Comparison of ENCODE assay signal across 20 cellular contexts in the genomic region with DNA sequence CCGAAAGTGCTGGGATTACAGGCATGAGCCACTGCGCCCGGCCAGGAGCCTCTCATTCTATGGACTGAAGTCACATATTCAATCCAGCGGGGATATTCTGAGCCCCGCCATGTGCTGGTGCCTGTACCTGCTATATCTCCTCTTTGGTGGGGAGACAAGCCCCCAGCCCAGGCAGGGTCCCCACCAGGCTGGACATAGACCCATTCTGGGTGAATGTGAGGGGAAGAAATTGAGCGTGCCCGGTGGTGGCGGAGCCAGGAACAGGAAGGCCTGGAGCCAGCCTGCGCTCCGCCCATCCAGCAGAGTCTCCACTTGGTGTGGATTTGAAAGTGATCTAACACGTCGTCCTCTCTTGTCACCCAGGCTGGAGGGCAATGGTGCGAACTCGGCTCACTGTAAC. TPM values are rescaled to one million over a fixed set of nuclear protein-coding genes. Genes with fewer than 3 reads are reported as not detected.
DNase-seq lines count a peak whose midpoint lies in the region; ATAC-seq, FAIRE-seq and TF ChIP-seq lines count a peak whose summit lies in the region.
"Had no signal": no experiment of that assay in that cellular context is flagged by ENCODE, and none has a peak within 500 bp of the region (broad histone marks: within the 10 kb centered on the region; RNA-seq: fewer than 3 reads in every experiment).

No MANE protein-coding gene starts in this region.

- intact Hi-C loops in spleen (cut with DNase I; ENCODE audit: low total_unique reads): no loop called here

- H3K79me1 ChIP-seq in H1 (ENCODE audit: low read depth, low read length): no peaks in the 10 kb centered on the region

- DNase-seq in AG08396 (ENCODE audit: low spot score): peak; percentile 0
- DNase-seq in H1 (ENCODE audit: low read depth in 1 of 2, low spot score in 2 of 2): peak in 1 of 2 experiments; percentile 45
- peak; percentile 59 for DNase-seq in spleen
- no peak for DNase-seq in GM03348 (ENCODE audit: low spot score)
- DNase-seq: AML-193; Calu3; CD4-positive, alpha-beta memory T cell; DMS53; HCEC 1CT; IMR-90; NCI-H1105 treated with DMSO at 0.1 percent for 48 hours; NCI-H1694 treated with DMSO at 0.1 percent for 48 hours; NCI-H69; SHP77; SK-N-SH had no signal

- H3K18ac ChIP-seq in H1 (ENCODE audit: extremely low read depth, low read length): no peak overlapping the region

- H4K8ac ChIP-seq in H1 (ENCODE audit: extremely low read depth, insufficient read depth, low read length): no peak overlapping the region; the same call in 1 of the 2 replicates

- peaks cover 9 to 43% (median 37%) of the 10 kb centered on the region in 10 experiments for H3K4me1 ChIP-seq in BLaER1 treated with 17β-estradiol and CSF1 and Interleukin-3, amounts not matched to agents 10 nM and 100 nM
- H3K4me1 ChIP-seq in H1 (replicated peaks in 1 of 4; ENCODE audit: control insufficient read depth in 3 of 4, insufficient read depth in 4 of 4, low read length in 3 of 4): peaks cover 0 to 16% (median 6%) of the 10 kb centered on the region in 4 experiments; a peak in 6 of 7 replicates
- H3K4me1 ChIP-seq in spleen: peaks cover 0 to 15% (median 8%) of the 10 kb centered on the region in 6 donors

- H4K5ac ChIP-seq in H1 (ENCODE audit: insufficient read length, low read depth, low read length): no peak overlapping the region

- WGBS in H1 (ENCODE audit: extremely low coverage in 1 of 2, insufficient coverage in 1 of 2, insufficient read length in 1 of 2, insufficient replicate concordance in 2 of 2, low coverage in 1 of 2, low lambda C conversion rate in 2 of 2, missing lambda C conversion rate in 1 of 2), 2 experiments: 93% methylated on average over 14 of the region's 14 CpGs; no CpG with 5 or more reads in 1 of the 2 experiments
- 95 to 98% (median 97%) methylated on average over 12 to 14 of the region's 14 CpGs for WGBS in spleen, 5 donors

- peak overlapping the region in 9 of 11 experiments; percentile 35 to 79 (median 55); a peak in 15 of 22 replicates for H3K4me2 ChIP-seq in BLaER1 treated with 17β-estradiol and CSF1 and Interleukin-3, amounts not matched to agents 10 nM and 100 nM
- no peak overlapping the region for H3K4me2 ChIP-seq in H1 (ENCODE audit: insufficient read depth in 1 of 2, low read depth in 2 of 2, low read length in 2 of 2)
- H3K4me2 ChIP-seq: SK-N-SH had no signal

- H2AFZ ChIP-seq in H1 (ENCODE audit: low read length): no peak overlapping the region

- peaks cover 0 to 13% (median 0%) of the 10 kb centered on the region in 11 experiments; a peak in 5 of 22 replicates for H4K20me1 ChIP-seq in BLaER1 treated with 17β-estradiol and CSF1 and Interleukin-3, amounts not matched to agents 10 nM and 100 nM
- H4K20me1 ChIP-seq in H1 (replicated peaks in 1 of 2; ENCODE audit: control insufficient read depth in 1 of 2, insufficient read depth in 2 of 2, low read length in 2 of 2): peaks cover 0 to 8% of the 10 kb centered on the region in 2 experiments

- H4K91ac ChIP-seq in H1 (replicated peaks; ENCODE audit: insufficient read length, low read length): no peak overlapping the region

- no peak for FAIRE-seq in H1 (lab: Jason Lieb, UNC)
- FAIRE-seq: GM18507, RCC 7860 had no signal

- TF ChIP-seq CTCF in H1 (IDR thresholded peaks at IDR 0.05; ENCODE audit: control extremely low read depth in 1 of 3, insufficient read depth in 1 of 3, low read depth in 1 of 3, low read length in 3 of 3) (no peak), spleen (IDR thresholded peaks at IDR 0.05 in 8 of 11, conservative IDR thresholded peaks at IDR 0.05 in 3 of 11) (no peak)

- H2BK120ac ChIP-seq in H1 (replicated peaks; ENCODE audit: low read depth, low read length): no peak overlapping the region

- H3K4me3 ChIP-seq in BLaER1 treated with 17β-estradiol and CSF1 and Interleukin-3, amounts not matched to agents 10 nM and 100 nM: no peak overlapping the region
- H3K4me3 ChIP-seq in H1 (ENCODE audit: extremely low read depth in 1 of 4, insufficient read depth in 2 of 4, low read depth in 3 of 4, low read length in 4 of 4) (no peak overlapping the region), spleen (no peak overlapping the region)

- no peaks in the 10 kb centered on the region for H3K79me2 ChIP-seq in H1 (ENCODE audit: control insufficient read depth in 1 of 2, insufficient read depth in 2 of 2, low read length in 2 of 2)

- ATAC-seq in GM21528 (IDR thresholded peaks at IDR 0.05; ENCODE audit: low FRiP score, unreplicated experiment): no peak
- ATAC-seq in GM18517 (IDR thresholded peaks at IDR 0.05; ENCODE audit: unreplicated experiment): no peak

- POLR2A ChIA-PET in H1 (lab: Charles Lee; ENCODE audit: partially characterized antibody): interaction anchor here (0.8 to 0.9 kb wide), 2 partner anchors 42 to 43 kb away, joined by 3 to 4 read pairs; no protein-coding TSS in a partner anchor

- no peak overlapping the region for H3K56ac ChIP-seq in H1 (replicated peaks; ENCODE audit: insufficient read length, low read depth, low read length)

- no peak overlapping the region for H2BK20ac ChIP-seq in H1 (ENCODE audit: low read length)

- no peak overlapping the region for H3K23ac ChIP-seq in H1 (ENCODE audit: insufficient read length)

- H2BK12ac ChIP-seq in H1 (ENCODE audit: low read depth, low read length): no peak overlapping the region

- no peak overlapping the region for H2BK5ac ChIP-seq in H1 (ENCODE audit: low read depth, low read length)

- H3K9ac ChIP-seq in BLaER1 treated with 17β-estradiol and CSF1 and Interleukin-3, amounts not matched to agents 10 nM and 100 nM: peak overlapping the region in 1 of 11 experiments; percentile 55; a peak in 3 of 22 replicates
- H3K9ac ChIP-seq in H1 (replicated peaks in 1 of 4; ENCODE audit: extremely low read depth in 1 of 4, low read depth in 3 of 4, low read length in 3 of 4): no peak overlapping the region
- H3K9ac ChIP-seq: SK-N-SH had no signal

- H3K27me3 ChIP-seq in BLaER1 treated with 17β-estradiol and CSF1 and Interleukin-3, amounts not matched to agents 10 nM and 100 nM: peaks cover 0 to 11% (median 0%) of the 10 kb centered on the region in 11 experiments; a peak in 5 of 22 replicates
- H3K27me3 ChIP-seq in H1 (replicated peaks in 1 of 4; ENCODE audit: control insufficient read depth in 3 of 4, extremely low read depth in 1 of 4, insufficient read depth in 3 of 4, low read length in 3 of 4): no peaks in the 10 kb centered on the region
- no peaks in the 10 kb centered on the region for H3K27me3 ChIP-seq in spleen (replicated peaks in 1 of 7)

- no peak overlapping the region for H3K14ac ChIP-seq in H1 (ENCODE audit: insufficient read length)

- no peak for TF ChIP-seq RAD21 in H1 (IDR thresholded peaks at IDR 0.05 in 1 of 2, conservative IDR thresholded peaks at IDR 0.05 in 1 of 2; ENCODE audit: low read depth in 2 of 2, low read length in 2 of 2)

- TF ChIP-seq EP300 in H1 (IDR thresholded peaks at IDR 0.05; ENCODE audit: borderline replicate concordance in 1 of 2, low read depth in 2 of 2, low read length in 2 of 2): no peak

- H2AK5ac ChIP-seq in H1 (ENCODE audit: low read depth, low read length): no peak overlapping the region

- H3K27ac ChIP-seq in BLaER1 treated with 17β-estradiol and CSF1 and Interleukin-3, amounts not matched to agents 10 nM and 100 nM: peak overlapping the region in 4 of 11 experiments; percentile 13 to 56 (median 32); a peak in 5 of 22 replicates
- no peak overlapping the region for H3K27ac ChIP-seq in H1 (ENCODE audit: low read depth, low read length)
- H3K27ac ChIP-seq in spleen: no peak overlapping the region

- no peak overlapping the region for H3K4ac ChIP-seq in H1 (replicated peaks; ENCODE audit: insufficient read length, low read depth, low read length)

- TF ChIP-seq POLR2A in H1 (IDR thresholded peaks at IDR 0.05; ENCODE audit: control extremely low read depth in 1 of 2, low read depth in 2 of 2, low read length in 2 of 2) (no peak), spleen (IDR thresholded peaks at IDR 0.05) (no peak)

- H3K36me3 ChIP-seq in BLaER1 treated with 17β-estradiol and CSF1 and Interleukin-3, amounts not matched to agents 10 nM and 100 nM: peaks cover 0 to 5% (median 0%) of the 10 kb centered on the region in 11 experiments; a peak in 1 of 22 replicates
- H3K36me3 ChIP-seq in H1 (ENCODE audit: control insufficient read depth in 2 of 4, insufficient read depth in 4 of 4, low read length in 3 of 4) (peaks cover 0 to 13% (median 2%) of the 10 kb centered on the region in 4 experiments; a peak in 3 of 8 replicates), spleen (peaks cover 0 to 54% (median 7%) of the 10 kb centered on the region in 6 donors)

- no peaks in the 10 kb centered on the region for H3K23me2 ChIP-seq in H1 (ENCODE audit: low read depth, low read length)

- no peak overlapping the region for H2BK15ac ChIP-seq in H1 (ENCODE audit: low read length)

- no peaks in the 10 kb centered on the region for H3K9me3 ChIP-seq in BLaER1 treated with 17β-estradiol and CSF1 and Interleukin-3, amounts not matched to agents 10 nM and 100 nM (replicated peaks in 1 of 11)
- no peaks in the 10 kb centered on the region for H3K9me3 ChIP-seq in H1 (ENCODE audit: insufficient read depth in 2 of 2, low read depth in 1 of 2, low read length in 1 of 2)
- H3K9me3 ChIP-seq in spleen: no peaks in the 10 kb centered on the region
- H3K9me3 ChIP-seq: SK-N-SH had no signal

- CTCF ChIA-PET in H1 (lab: Charles Lee; ENCODE audit: partially characterized antibody): interaction anchor here (1.2 to 2.4 kb wide), 2 partner anchors 19 to 50 kb away, joined by 3 to 13 read pairs; no protein-coding TSS in a partner anchor

TF ChIP-seq in H1, 55 proteins besides CTCF, POLR2A, EP300 and RAD21:
- TF ChIP-seq POLR2AphosphoS5 (IDR thresholded peaks at IDR 0.05; ENCODE audit: low read depth, low read length) (peak; percentile 65), SP1 (IDR thresholded peaks at IDR 0.05; ENCODE audit: low read depth, low read length) (no peak)
TF ChIP-seq in H1: peak in this region for 1.

RNA-seq across cellular contexts. Expression of a gene that starts 38.0 kb away (rescaled TPM):
- 244 and 247 TPM in 2 replicates for total RNA-seq in H1 (2021; fragmentation: NEBNext Ultra II Directional; extraction: Animal tissue kit (Norgen Biotek cat#: 25700))
- polyA plus RNA-seq in H1 (2011; rRNA removed) (263 and 387 TPM in 2 replicates), spleen (10 to 100 TPM; 32.8 to 73.9 (median 49.0) TPM)
- polyA plus RNA-seq in H1 (2011; cell fraction: cytosol; rRNA removed): 335 TPM
- 537 TPM for polyA plus RNA-seq in H1 (2011; cell fraction: nucleus; rRNA removed)
- polyA plus RNA-seq in H1 (2012, experiment 1 of 2): 185 to 231 TPM (median 213 TPM) in 4 replicates
- 133 TPM for polyA plus RNA-seq in H1 (2012, experiment 2 of 2)
- 177 TPM for polyA plus RNA-seq in H1 (2013, experiment 1 of 2)
- polyA plus RNA-seq in H1 (2013, experiment 2 of 2): 168 TPM
- 183 and 358 TPM in 2 replicates for polyA minus RNA-seq in H1 (2011; rRNA and poly(A)+ RNA removed)
- 170 TPM for polyA minus RNA-seq in H1 (2011; cell fraction: cytosol; rRNA and poly(A)+ RNA removed)
- polyA minus RNA-seq in H1 (2011; cell fraction: nucleus; rRNA and poly(A)+ RNA removed): 213 TPM
- total RNA-seq in spleen: 100 to 1,000 TPM in 5 of 7 donors, 10 to 100 TPM in 2; 59.0 to 157 (median 110) TPM

Comparison
In these comparisons a context has a peak if more than half of its experiments do, and no peak if none do; other contexts are left out.
1. H3K4me2 ChIP-seq: peak in BLaER1 treated with 17β-estradiol and CSF1 and Interleukin-3, amounts not matched to agents 10 nM and 100 nM (9 of 11); none in H1 (0 of 2).